25 cellular contexts compared by ENCODE assay signal in genomic region chr11:35950082-35950481, GRCh38.
"Had no signal": no experiment of that assay in that cellular context is flagged by ENCODE, and none has a peak within 500 bp of the region (broad histone marks: within the 10 kb centered on the region; RNA-seq: fewer than 3 reads in every experiment).

No MANE protein-coding gene starts in this region.

- H3K4me3 ChIP-seq: dorsolateral prefrontal cortex, esophagus muscularis mucosa, lung, mucosa of descending colon, ovary, smooth muscle cell, thoracic aorta, tibial nerve, upper lobe of left lung had no signal

- H3K9me3 ChIP-seq: esophagus muscularis mucosa, mucosa of descending colon, ovary, thoracic aorta, tibial nerve, upper lobe of left lung had no signal

- H3K27me3 ChIP-seq: dorsolateral prefrontal cortex, esophagus muscularis mucosa, ovary, tibial nerve, upper lobe of left lung had no signal

- H3K27ac Mint-ChIP-seq: mesothelial cell of epicardium; naive thymus-derived CD4-positive, alpha-beta T cell; stimulated activated memory B cell treated with anti-CD40 and anti-IgM and Interleukin-4, amounts not matched to agents 10 μg/mL and 1 μg/mL and 100 μg/mL, for 72 hours; stimulated activated naive CD8-positive, alpha-beta T cell treated with anti-CD3 and anti-CD28 coated beads, Interleukin-15, Interleukin-2, amounts not matched to agents 100 ng/mL and 50 ng/mL, for 24 hours had no signal

- H3K4me3 Mint-ChIP-seq: mesothelial cell of epicardium; naive thymus-derived CD4-positive, alpha-beta T cell; stimulated activated memory B cell treated with anti-CD40 and anti-IgM and Interleukin-4, amounts not matched to agents 10 μg/mL and 1 μg/mL and 100 μg/mL, for 72 hours; stimulated activated naive CD8-positive, alpha-beta T cell treated with anti-CD3 and anti-CD28 coated beads, Interleukin-15, Interleukin-2, amounts not matched to agents 100 ng/mL and 50 ng/mL, for 24 hours had no signal

- H3K36me3 Mint-ChIP-seq: mesothelial cell of epicardium; naive thymus-derived CD4-positive, alpha-beta T cell; stimulated activated memory B cell treated with anti-CD40 and anti-IgM and Interleukin-4, amounts not matched to agents 10 μg/mL and 1 μg/mL and 100 μg/mL, for 72 hours had no signal

- H3K36me3 ChIP-seq: esophagus muscularis mucosa, ovary, thoracic aorta, tibial nerve, upper lobe of left lung had no signal

- H3K27ac ChIP-seq: epithelial cell of prostate, esophagus muscularis mucosa, ovary, thoracic aorta, upper lobe of left lung had no signal

- ATAC-seq: mucosa of descending colon; naive thymus-derived CD4-positive, alpha-beta T cell; stimulated activated memory B cell treated with anti-CD40 and anti-IgM and Interleukin-4, amounts not matched to agents 10 μg/mL and 1 μg/mL and 100 μg/mL, for 72 hours had no signal

- H3K4me1 Mint-ChIP-seq: stimulated activated memory B cell treated with anti-CD40 and anti-IgM and Interleukin-4, amounts not matched to agents 10 μg/mL and 1 μg/mL and 100 μg/mL, for 72 hours had no signal

- DNase-seq: caudate nucleus; cerebellar nuclear complex; dorsolateral prefrontal cortex; effector CD4-positive, alpha-beta T cell; foreskin melanocyte; hypothalamus; mesenchymal stem cell; mucosa of descending colon; naive thymus-derived CD4-positive, alpha-beta T cell; occipital lobe; ovary; posterior cingulate gyrus; retina; stimulated activated CD4-positive, alpha-beta T cell treated with anti-CD3 and anti-CD28 coated beads, Interleukin-2, amount 100 ng/mL, for 24 hours; stimulated activated CD4-positive, alpha-beta T cell treated with anti-CD3 and anti-CD28 coated beads, Interleukin-4, amount 100 ng/mL, for 4 hours; upper lobe of left lung had no signal

- H3K9me3 Mint-ChIP-seq: mesothelial cell of epicardium; naive thymus-derived CD4-positive, alpha-beta T cell; stimulated activated memory B cell treated with anti-CD40 and anti-IgM and Interleukin-4, amounts not matched to agents 10 μg/mL and 1 μg/mL and 100 μg/mL, for 72 hours; stimulated activated naive CD8-positive, alpha-beta T cell treated with anti-CD3 and anti-CD28 coated beads, Interleukin-15, Interleukin-2, amounts not matched to agents 100 ng/mL and 50 ng/mL, for 24 hours had no signal
